ENCODE assay signal across 27 cellular contexts in genomic region chr5:13356226-13356625, GRCh38.
"Had no signal": no experiment of that assay in that cellular context is flagged by ENCODE, and none has a peak within 500 bp of the region (broad histone marks: within the 10 kb centered on the region; RNA-seq: fewer than 3 reads in every experiment).

No MANE protein-coding gene starts in this region.

- H3K9me3 ChIP-seq: neutrophil, pancreas, prostate gland, right lobe of liver, stomach, thoracic aorta, thyroid gland, tibial nerve, upper lobe of left lung, vagina had no signal

- H3K27ac ChIP-seq: neutrophil, pancreas, prostate gland, right lobe of liver, sigmoid colon, stomach, thoracic aorta, thyroid gland, tibial nerve, upper lobe of left lung, vagina had no signal

- H3K4me1 ChIP-seq: pancreas, prostate gland, right lobe of liver, sigmoid colon, stomach, thyroid gland, tibial nerve, upper lobe of left lung, vagina had no signal

- H3K27me3 Mint-ChIP-seq: stimulated activated naive B cell treated with anti-CD40 and anti-IgM and Interleukin-4, amounts not matched to agents 10 μg/mL and 1 μg/mL and 100 μg/mL, for 72 hours; stimulated activated naive CD8-positive, alpha-beta T cell treated with anti-CD3 and anti-CD28 coated beads, Interleukin-15, Interleukin-2, amounts not matched to agents 100 ng/mL and 50 ng/mL, for 24 hours had no signal

- H3K4me1 Mint-ChIP-seq: natural killer cell; nephron; stimulated activated effector memory CD8-positive, alpha-beta T cell treated with anti-CD3 and anti-CD28 coated beads, Interleukin-12 subunit alpha, Interleukin-12 subunit beta, amount 100 ng/mL, for 72 hours; stimulated activated naive B cell treated with anti-CD40 and anti-IgM and Interleukin-4, amounts not matched to agents 10 μg/mL and 1 μg/mL and 100 μg/mL, for 72 hours had no signal

- DNase-seq: natural killer cell; nucleus accumbens; pancreas; retina; right cardiac atrium; right lobe of liver; sigmoid colon; small intestine; stimulated activated CD4-positive, alpha-beta T cell treated with anti-CD3 and anti-CD28 coated beads, Interleukin-15, amount 100 ng/mL, for 24 hours; stimulated activated CD4-positive, alpha-beta T cell treated with anti-CD3 and anti-CD28 coated beads, Interleukin-2, amount 100 ng/mL, for 24 hours; stimulated activated CD4-positive, alpha-beta T cell treated with anti-CD3 and anti-CD28 coated beads, Interleukin-2, amount 100 ng/mL, for 48 hours; stimulated activated CD4-positive, alpha-beta T cell treated with anti-CD3 and anti-CD28 coated beads, Interleukin-4, amount 100 ng/mL, for 24 hours; stimulated activated naive B cell treated with anti-CD40 and anti-IgM and Interleukin-4, amounts not matched to agents 10 μg/mL and 1 μg/mL and 100 μg/mL, for 72 hours; stimulated activated naive CD4-positive, alpha-beta T cell treated with Interleukin-2 at 50 U/mL for 16 hours; stomach; thyroid gland; trophoblast cell; upper lobe of left lung had no signal

- H3K27me3 ChIP-seq: neutrophil, pancreas, right lobe of liver, sigmoid colon, stomach, thyroid gland, tibial nerve, upper lobe of left lung, vagina had no signal

- H3K4me3 ChIP-seq: pancreas, prostate gland, right lobe of liver, sigmoid colon, stomach, thoracic aorta, thyroid gland, tibial nerve, upper lobe of left lung, vagina had no signal

- H3K36me3 Mint-ChIP-seq: natural killer cell; stimulated activated effector memory CD8-positive, alpha-beta T cell treated with anti-CD3 and anti-CD28 coated beads, Interleukin-12 subunit alpha, Interleukin-12 subunit beta, amount 100 ng/mL, for 72 hours; stimulated activated naive B cell treated with anti-CD40 and anti-IgM and Interleukin-4, amounts not matched to agents 10 μg/mL and 1 μg/mL and 100 μg/mL, for 72 hours had no signal

- H3K9me3 Mint-ChIP-seq: nephron; stimulated activated effector memory CD8-positive, alpha-beta T cell treated with anti-CD3 and anti-CD28 coated beads, Interleukin-12 subunit alpha, Interleukin-12 subunit beta, amount 100 ng/mL, for 72 hours had no signal

- H3K36me3 ChIP-seq: neutrophil, pancreas, prostate gland, right lobe of liver, sigmoid colon, stomach, thoracic aorta, thyroid gland, tibial nerve, upper lobe of left lung, vagina had no signal

- H3K4me3 Mint-ChIP-seq: natural killer cell; nephron; stimulated activated effector memory CD8-positive, alpha-beta T cell treated with anti-CD3 and anti-CD28 coated beads, Interleukin-12 subunit alpha, Interleukin-12 subunit beta, amount 100 ng/mL, for 72 hours; stimulated activated naive B cell treated with anti-CD40 and anti-IgM and Interleukin-4, amounts not matched to agents 10 μg/mL and 1 μg/mL and 100 μg/mL, for 72 hours; stimulated activated naive CD8-positive, alpha-beta T cell treated with anti-CD3 and anti-CD28 coated beads, Interleukin-15, Interleukin-2, amounts not matched to agents 100 ng/mL and 50 ng/mL, for 24 hours had no signal

- FAIRE-seq: pancreas, small intestine, urothelium cell line had no signal

- H3K27ac Mint-ChIP-seq: natural killer cell; nephron; stimulated activated effector memory CD8-positive, alpha-beta T cell treated with anti-CD3 and anti-CD28 coated beads, Interleukin-12 subunit alpha, Interleukin-12 subunit beta, amount 100 ng/mL, for 72 hours; stimulated activated naive B cell treated with anti-CD40 and anti-IgM and Interleukin-4, amounts not matched to agents 10 μg/mL and 1 μg/mL and 100 μg/mL, for 72 hours; stimulated activated naive CD8-positive, alpha-beta T cell treated with anti-CD3 and anti-CD28 coated beads, Interleukin-15, Interleukin-2, amounts not matched to agents 100 ng/mL and 50 ng/mL, for 24 hours had no signal
